ENCODE assay signal across 8 cellular contexts in genomic region chr10:102113261-102113955, GRCh38. TPM values are rescaled to one million over a fixed set of nuclear protein-coding genes. Genes with fewer than 3 reads are reported as not detected.
DNase-seq lines count a peak whose midpoint lies in the region; ATAC-seq and TF ChIP-seq lines count a peak whose summit lies in the region.

No MANE protein-coding gene starts in this region.

- TF ChIP-seq CTCF in cardiac muscle cell (IDR thresholded peaks at IDR 0.05; ENCODE audit: low read depth, low read length) (no peak), upper lobe of left lung (IDR thresholded peaks at IDR 0.05) (no peak)

- no peaks in the 10 kb centered on the region for H3K27me3 ChIP-seq in cardiac muscle cell
- H3K27me3 ChIP-seq in upper lobe of left lung = no peaks in the 10 kb centered on the region

- intact Hi-C loops in Right ventricle myocardium inferior (cut with DNase I) = no loop called here

- peaks cover 47% of the 10 kb centered on the region for H3K4me1 Mint-ChIP-seq in memory B cell

- peaks cover 20% of the 10 kb centered on the region for H3K36me3 Mint-ChIP-seq in memory B cell

- no peaks in the 10 kb centered on the region for H3K27me3 Mint-ChIP-seq in memory B cell

- H3K27ac Mint-ChIP-seq in memory B cell = peak overlapping the region; percentile 32

- peak overlapping the region; percentile 73 for H3K4me3 Mint-ChIP-seq in memory B cell

- peak overlapping the region; percentile 78 for H3K4me3 ChIP-seq in cardiac muscle cell
- H3K4me3 ChIP-seq in upper lobe of left lung = peak overlapping the region in 3 of 4 donors; percentile 64 to 72 (median 70)

- H3K27ac ChIP-seq in cardiac muscle cell (peak overlapping the region; percentile 97), upper lobe of left lung (peak overlapping the region in 3 of 4 donors; percentile 94 to 99 (median 99))

- H3K36me3 ChIP-seq in cardiac muscle cell = peaks cover 29% of the 10 kb centered on the region
- peaks cover 28 to 33% (median 30%) of the 10 kb centered on the region in 4 donors for H3K36me3 ChIP-seq in upper lobe of left lung

- H3K9me3 Mint-ChIP-seq in memory B cell = no peaks in the 10 kb centered on the region

- no peak for DNase-seq in cardiac muscle cell (ENCODE audit: low read depth in 1 of 2, low spot score in 1 of 2)
- DNase-seq in Right ventricle myocardium inferior (ENCODE audit: missing footprints) = no peak
- DNase-seq in astrocyte of the hippocampus (ENCODE audit: low read depth, low spot score) = peak; percentile 21
- no peak for DNase-seq in memory B cell (ENCODE audit: low spot score in 2 of 2)
- DNase-seq in upper lobe of left lung = no peak

- no peaks in the 10 kb centered on the region for H3K9me3 ChIP-seq in cardiac muscle cell (ENCODE audit: low read depth)
- H3K9me3 ChIP-seq in upper lobe of left lung = no peaks in the 10 kb centered on the region

- TF ChIP-seq POLR2A in upper lobe of left lung (IDR thresholded peaks at IDR 0.05) = no peak

- no peak for ATAC-seq in Right ventricle myocardium inferior
- no peak for ATAC-seq in memory B cell (ENCODE audit: low read depth)
- ATAC-seq in upper lobe of left lung (ENCODE audit: low FRiP score in 2 of 2) = no peak
- no peak for ATAC-seq in HG02981 (IDR thresholded peaks at IDR 0.05; ENCODE audit: unreplicated experiment)
- no peak for ATAC-seq in HG03439 (IDR thresholded peaks at IDR 0.05; ENCODE audit: unreplicated experiment)
- no peak for ATAC-seq in GM21367 (IDR thresholded peaks at IDR 0.05; ENCODE audit: unreplicated experiment)

- no peak for TF ChIP-seq EP300 in upper lobe of left lung (IDR thresholded peaks at IDR 0.05)

- 36 to 41% methylated on average over 4 of the region's 7 CpGs for WGBS in upper lobe of left lung, 2 donors

- H3K4me1 ChIP-seq in cardiac muscle cell (ENCODE audit: low read depth) (peaks cover 43% of the 10 kb centered on the region), upper lobe of left lung (peaks cover 54 to 60% (median 57%) of the 10 kb centered on the region in 4 donors)

RNA-seq across cellular contexts. Expression of gene LDB1, which starts 6.8 kb away (rescaled TPM):
- total RNA-seq in cardiac muscle cell (109 and 112 TPM in 2 replicates), Right ventricle myocardium inferior (56.5 TPM), upper lobe of left lung (100 to 1,000 TPM in 1 of 6 donors, 10 to 100 TPM in 5; 31.5 to 243 (median 54.9) TPM)
- 42.2 and 44.3 TPM in 2 replicates for polyA plus RNA-seq in cardiac muscle cell

RNA-seq across cellular contexts. Expression of gene PPRC1, which starts 19.4 kb away (rescaled TPM):
- total RNA-seq in cardiac muscle cell (21.5 and 22.9 TPM in 2 replicates), Right ventricle myocardium inferior (14.3 TPM), upper lobe of left lung (10 to 100 TPM; 29.3 to 57.6 (median 40.3) TPM)
- polyA plus RNA-seq in cardiac muscle cell = 22.6 and 31.6 TPM in 2 replicates

RNA-seq across cellular contexts. Expression of gene NOLC1, which starts 38.8 kb away (rescaled TPM):
- 52.3 and 62.2 TPM in 2 replicates for total RNA-seq in cardiac muscle cell
- polyA plus RNA-seq in cardiac muscle cell = 56.2 and 74.2 TPM in 2 replicates
- total RNA-seq in Right ventricle myocardium inferior = 25.8 TPM
- total RNA-seq in upper lobe of left lung = 10 to 100 TPM; 21.4 to 72.8 (median 44.3) TPM

RNA-seq across cellular contexts. Expression of gene HPS6, which starts 48.3 kb away (rescaled TPM):
- total RNA-seq in cardiac muscle cell = 35.2 and 44.4 TPM in 2 replicates
- polyA plus RNA-seq in cardiac muscle cell = 23.6 and 26.6 TPM in 2 replicates
- total RNA-seq in Right ventricle myocardium inferior = 11.0 TPM
- total RNA-seq in upper lobe of left lung = 10 to 100 TPM; 20.2 to 39.2 (median 30.1) TPM

RNA-seq across cellular contexts. Expression of gene ARMH3, which starts 57.4 kb away (rescaled TPM):
- total RNA-seq in cardiac muscle cell (5.0 and 7.1 TPM in 2 replicates), Right ventricle myocardium inferior (51.9 TPM), upper lobe of left lung (10 to 100 TPM; 14.4 to 39.8 (median 25.5) TPM)
- 11.8 and 17.2 TPM in 2 replicates for polyA plus RNA-seq in cardiac muscle cell
